8 cellular contexts compared by ENCODE assay signal in genomic region chr14:39015360-39015961, GRCh38.
DNase-seq lines count a peak whose midpoint lies in the region; ATAC-seq lines count a peak whose summit lies in the region.

No MANE protein-coding gene starts in this region.

- DNase-seq in DMS 273 treated with DMSO at 0.1 percent for 48 hours (lab: John Stamatoyannopoulos, UW) (peak; percentile 27), NCI-H82 (lab: John Stamatoyannopoulos, UW) (peak; percentile 60), cerebellum (ENCODE audit: low spot score) (peak; percentile 31), lung microvascular endothelial cell (ENCODE audit: low read depth in 2 of 2) (peak; percentile 73 to 76), activated T-cell treated with anti-CD3 and anti-CD28 coated beads for 4 hours (no peak)

- ATAC-seq in GM18909 (IDR thresholded peaks at IDR 0.05; ENCODE audit: poor library complexity, unreplicated experiment) = peak; percentile 87
- ATAC-seq in HG03442 (IDR thresholded peaks at IDR 0.05; ENCODE audit: unreplicated experiment) = peak; percentile 83
- ATAC-seq in HG02571 (IDR thresholded peaks at IDR 0.05; ENCODE audit: unreplicated experiment) = no peak
